ENCODE assay signal across 24 cellular contexts in the genomic region with DNA sequence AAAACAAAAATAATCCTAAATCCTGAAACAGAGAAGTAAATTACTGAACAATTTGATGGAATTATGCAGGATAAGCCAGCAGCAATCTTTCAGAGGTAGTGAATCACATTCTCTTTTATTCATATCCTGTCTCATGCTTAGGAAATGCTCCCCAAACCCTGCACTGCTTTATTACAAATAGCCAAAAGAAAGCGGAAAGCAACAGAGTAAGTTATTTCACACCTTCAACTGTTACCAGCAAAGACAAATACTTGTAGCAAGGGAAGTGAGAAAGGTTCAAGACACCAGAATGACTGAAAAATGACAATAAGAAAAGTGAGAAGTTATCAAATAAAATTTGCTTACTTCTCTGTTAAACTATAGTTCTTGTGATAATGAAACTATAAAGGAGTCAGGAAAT. TPM values are rescaled to one million over a fixed set of nuclear protein-coding genes. Genes with fewer than 3 reads are reported as not detected.
A peak's percentile ranks its signal among the peaks of the same experiment; 100 is the strongest.
DNase-seq lines count a peak whose midpoint lies in the region; ATAC-seq and TF ChIP-seq lines count a peak whose summit lies in the region.
"Had no signal": no experiment of that assay in that cellular context is flagged by ENCODE, and none has a peak within 500 bp of the region (broad histone marks: within the 10 kb centered on the region; RNA-seq: fewer than 3 reads in every experiment).

No MANE protein-coding gene starts in this region.

- H3K27me3 Mint-ChIP-seq in activated T-cell treated with anti-CD3 and anti-CD28 coated beads, Interleukin-2, amount 50 U/mL, for 24 hours: no peaks in the 10 kb centered on the region
- H3K27me3 Mint-ChIP-seq in activated T-cell treated with anti-CD3 and anti-CD28 coated beads, Interleukin-2, amount 50 U/mL, for 4 hours (ENCODE audit: low read depth): no peaks in the 10 kb centered on the region
- no peaks in the 10 kb centered on the region for H3K27me3 Mint-ChIP-seq in activated naive CD8-positive, alpha-beta T cell

- TF ChIP-seq EP300 in sigmoid colon (IDR thresholded peaks at IDR 0.05): no peak

- H3K4me3 ChIP-seq in osteoblast (ENCODE audit: insufficient read depth, low read length) (no peak overlapping the region), Karpas-422 (ENCODE audit: low read length) (no peak overlapping the region), sigmoid colon (no peak overlapping the region)
- H3K4me3 ChIP-seq: GM23338, lower lobe of right lung had no signal

- peaks cover 85% of the 10 kb centered on the region for H3K36me3 ChIP-seq in osteoblast (ENCODE audit: insufficient read depth, low read length)
- peaks cover 89% of the 10 kb centered on the region for H3K36me3 ChIP-seq in Karpas-422 (ENCODE audit: insufficient read depth, low read length)
- peaks cover 9 to 86% (median 42%) of the 10 kb centered on the region in 4 donors for H3K36me3 ChIP-seq in sigmoid colon

- H3K4me1 ChIP-seq in osteoblast (ENCODE audit: insufficient read depth, low read length): peaks cover 15% of the 10 kb centered on the region
- peaks cover 22% of the 10 kb centered on the region for H3K4me1 ChIP-seq in Karpas-422 (ENCODE audit: low read length)
- H3K4me1 ChIP-seq in sigmoid colon: peaks cover 0 to 16% (median 12%) of the 10 kb centered on the region in 4 donors

- H3K9me2 ChIP-seq in Karpas-422 (replicated peaks; ENCODE audit: insufficient read depth, low read length): no peaks in the 10 kb centered on the region

- H3K27me3 ChIP-seq in osteoblast (ENCODE audit: insufficient read depth, low read length) (no peaks in the 10 kb centered on the region), Karpas-422 (ENCODE audit: low read length) (no peaks in the 10 kb centered on the region), sigmoid colon (no peaks in the 10 kb centered on the region)

- no peak for TF ChIP-seq POLR2A in sigmoid colon (IDR thresholded peaks at IDR 0.05)

- DNase-seq in activated T-cell treated with anti-CD3 and anti-CD28 coated beads, Interleukin-2, amount 50 U/mL, for 24 hours: no peak
- DNase-seq in activated T-cell treated with anti-CD3 and anti-CD28 coated beads, Interleukin-2, amount 50 U/mL, for 4 hours: no peak
- DNase-seq in osteoblast (ENCODE audit: insufficient read length, low spot score, missing footprints) (no peak), Karpas-422 (no peak), DMS114 treated with DMSO at 0.1 percent for 48 hours (lab: John Stamatoyannopoulos, UW; ENCODE audit: unreplicated experiment) (no peak), sigmoid colon (no peak)
- DNase-seq: ACHN; activated CD4-positive, alpha-beta T cell treated with anti-CD3 and anti-CD28 coated beads, Interleukin-2, amount 50 U/mL, for 4 hours; anterior cingulate cortex; C1 segment of cervical spinal cord; cerebellar nuclear complex; DMS 273 treated with DMSO at 0.1 percent for 48 hours; kidney; lower lobe of right lung; NCI-H1694; NCI-H774; nucleus accumbens; retina; SW 1271 had no signal

- TF ChIP-seq CTCF in osteoblast (IDR thresholded peaks at IDR 0.05; ENCODE audit: extremely low read depth, low read depth, low read length) (no peak), sigmoid colon (IDR thresholded peaks at IDR 0.05) (no peak)

- peak overlapping the region; percentile 73 for H3K27ac Mint-ChIP-seq in activated T-cell treated with anti-CD3 and anti-CD28 coated beads, Interleukin-2, amount 50 U/mL, for 24 hours
- peak overlapping the region; percentile 13 for H3K27ac Mint-ChIP-seq in activated naive CD8-positive, alpha-beta T cell
- H3K27ac Mint-ChIP-seq: GM23338 had no signal

- no peak overlapping the region for H3K9ac ChIP-seq in Karpas-422 (ENCODE audit: low read length)

- no peak overlapping the region for H3K4me2 ChIP-seq in osteoblast (ENCODE audit: insufficient read depth, low read length)
- no peak overlapping the region for H3K4me2 ChIP-seq in Karpas-422 (ENCODE audit: low read depth, low read length, poor library complexity, severe bottlenecking)
- H3K4me2 ChIP-seq: GM23338 had no signal

- peaks cover 86% of the 10 kb centered on the region for H3K36me3 Mint-ChIP-seq in activated T-cell treated with anti-CD3 and anti-CD28 coated beads, Interleukin-2, amount 50 U/mL, for 24 hours (ENCODE audit: low read depth)
- H3K36me3 Mint-ChIP-seq in activated T-cell treated with anti-CD3 and anti-CD28 coated beads, Interleukin-2, amount 50 U/mL, for 4 hours (ENCODE audit: insufficient read depth): peaks cover 57% of the 10 kb centered on the region
- H3K36me3 Mint-ChIP-seq in activated naive CD8-positive, alpha-beta T cell: peaks cover 15% of the 10 kb centered on the region

- H3K27ac ChIP-seq in osteoblast (ENCODE audit: low read depth, low read length) (peak overlapping the region; percentile 26), Karpas-422 (ENCODE audit: low read length) (no peak overlapping the region), sigmoid colon (no peak overlapping the region)
- H3K27ac ChIP-seq: lower lobe of right lung had no signal

- no peaks in the 10 kb centered on the region for H3K9me3 ChIP-seq in osteoblast (ENCODE audit: low read depth, low read length)
- H3K9me3 ChIP-seq in Karpas-422 (ENCODE audit: low read length): no peaks in the 10 kb centered on the region
- no peaks in the 10 kb centered on the region for H3K9me3 ChIP-seq in sigmoid colon
- H3K9me3 ChIP-seq: lower lobe of right lung had no signal

- ATAC-seq in activated T-cell treated with anti-CD3 and anti-CD28 coated beads, Interleukin-2, amount 50 U/mL, for 4 hours: no peak
- ATAC-seq in HG03175 (IDR thresholded peaks at IDR 0.05; ENCODE audit: unreplicated experiment): peak; percentile 38
- ATAC-seq: esophagus mucosa, GM23338, lower lobe of right lung, Right ventricle myocardium inferior had no signal

- peaks cover 62% of the 10 kb centered on the region for H3K79me2 ChIP-seq in osteoblast (ENCODE audit: insufficient read depth, low read length)
- peaks cover 74% of the 10 kb centered on the region for H3K79me2 ChIP-seq in Karpas-422 (ENCODE audit: low read length)

- no peak overlapping the region for H3K4me3 Mint-ChIP-seq in activated T-cell treated with anti-CD3 and anti-CD28 coated beads, Interleukin-2, amount 50 U/mL, for 24 hours
- no peak overlapping the region for H3K4me3 Mint-ChIP-seq in activated T-cell treated with anti-CD3 and anti-CD28 coated beads, Interleukin-2, amount 50 U/mL, for 4 hours
- H3K4me3 Mint-ChIP-seq in activated naive CD8-positive, alpha-beta T cell: no peak overlapping the region
- H3K4me3 Mint-ChIP-seq: GM23338 had no signal

- intact Hi-C loops in sigmoid colon (cut with DNase I): loop anchor here (10.0 kb wide), 1 partner anchor 830 kb away; no protein-coding TSS in a partner anchor

- no peaks in the 10 kb centered on the region for H3K9me3 Mint-ChIP-seq in activated T-cell treated with anti-CD3 and anti-CD28 coated beads, Interleukin-2, amount 50 U/mL, for 24 hours
- no peaks in the 10 kb centered on the region for H3K9me3 Mint-ChIP-seq in activated T-cell treated with anti-CD3 and anti-CD28 coated beads, Interleukin-2, amount 50 U/mL, for 4 hours
- no peaks in the 10 kb centered on the region for H3K9me3 Mint-ChIP-seq in activated naive CD8-positive, alpha-beta T cell (ENCODE audit: low read depth)
- H3K9me3 Mint-ChIP-seq: GM23338 had no signal

- H2AFZ ChIP-seq in osteoblast (ENCODE audit: low read length) (no peak overlapping the region), Karpas-422 (ENCODE audit: low read length) (no peak overlapping the region)
- H2AFZ ChIP-seq: GM23338 had no signal

- H4K20me1 ChIP-seq in osteoblast (ENCODE audit: insufficient read depth, low read length) (peaks cover 35% of the 10 kb centered on the region), Karpas-422 (ENCODE audit: insufficient read depth, low read depth, low read length) (peaks cover 10% of the 10 kb centered on the region)

- 93 to 96% methylated on average over 1 of the region's 1 CpG for WGBS in sigmoid colon, 2 donors

- H3K4me1 Mint-ChIP-seq in activated T-cell treated with anti-CD3 and anti-CD28 coated beads, Interleukin-2, amount 50 U/mL, for 24 hours (ENCODE audit: low read depth): peaks cover 56% of the 10 kb centered on the region
- peaks cover 36% of the 10 kb centered on the region for H3K4me1 Mint-ChIP-seq in activated T-cell treated with anti-CD3 and anti-CD28 coated beads, Interleukin-2, amount 50 U/mL, for 4 hours (ENCODE audit: low read depth)
- peaks cover 43% of the 10 kb centered on the region for H3K4me1 Mint-ChIP-seq in activated naive CD8-positive, alpha-beta T cell (ENCODE audit: low read depth)

RNA-seq across cellular contexts. Expression of a gene that starts 6.2 kb away (rescaled TPM):
- 100 to 1,000 TPM in 1 of 3 donors, 10 to 100 TPM in 2; 95.0 to 106 (median 98.8) TPM for total RNA-seq in activated T-cell treated with anti-CD3 and anti-CD28 coated beads, Interleukin-2, amount 50 U/mL, for 4 hours
- 33.7 and 36.2 TPM in 2 replicates for total RNA-seq in osteoblast
- 47.0 and 128 TPM in 2 replicates for total RNA-seq in Karpas-422 (2014; rRNA removed; shearing (Covaris generic); ENCODE audit: low replicate concordance)
- 100 to 1,000 TPM in 1 of 4 donors, 10 to 100 TPM in 3; 63.4 to 119 (median 85.2) TPM for total RNA-seq in sigmoid colon
- polyA plus RNA-seq in sigmoid colon: 10 to 100 TPM; 18.5 to 44.3 (median 19.2) TPM

RNA-seq across cellular contexts. Expression of a gene that starts 27.1 kb away (rescaled TPM):
- under 1 TPM; 0.10 to 0.14 (median 0.11) TPM for total RNA-seq in activated T-cell treated with anti-CD3 and anti-CD28 coated beads, Interleukin-2, amount 50 U/mL, for 4 hours
- total RNA-seq in osteoblast (not detected in 2 replicates), sigmoid colon (10 to 100 TPM; 26.8 to 52.4 (median 38.7) TPM)
- total RNA-seq in Karpas-422 (2014; rRNA removed; shearing (Covaris generic); ENCODE audit: low replicate concordance): not detected in 2 replicates
- polyA plus RNA-seq in sigmoid colon: 1 to 10 TPM in 1 of 3 donors, under 1 TPM in 2; 0.46 to 4.0 (median 0.60) TPM

Comparison
In these comparisons a context has a peak if more than half of its experiments do, and no peak if none do; other contexts are left out.
1. RNA of a gene that starts 27.1 kb away (total RNA-seq): 26.8 to 52.4 TPM in sigmoid colon; 0.10 to 0.14 TPM in activated T-cell treated with anti-CD3 and anti-CD28 coated beads, Interleukin-2, amount 50 U/mL, for 4 hours, not detected in Karpas-422 and not detected in osteoblast; every median in the first group is over 10 times any median in the second.